Comparison of ENCODE assay signal across 1 cellular context in the genomic region with DNA sequence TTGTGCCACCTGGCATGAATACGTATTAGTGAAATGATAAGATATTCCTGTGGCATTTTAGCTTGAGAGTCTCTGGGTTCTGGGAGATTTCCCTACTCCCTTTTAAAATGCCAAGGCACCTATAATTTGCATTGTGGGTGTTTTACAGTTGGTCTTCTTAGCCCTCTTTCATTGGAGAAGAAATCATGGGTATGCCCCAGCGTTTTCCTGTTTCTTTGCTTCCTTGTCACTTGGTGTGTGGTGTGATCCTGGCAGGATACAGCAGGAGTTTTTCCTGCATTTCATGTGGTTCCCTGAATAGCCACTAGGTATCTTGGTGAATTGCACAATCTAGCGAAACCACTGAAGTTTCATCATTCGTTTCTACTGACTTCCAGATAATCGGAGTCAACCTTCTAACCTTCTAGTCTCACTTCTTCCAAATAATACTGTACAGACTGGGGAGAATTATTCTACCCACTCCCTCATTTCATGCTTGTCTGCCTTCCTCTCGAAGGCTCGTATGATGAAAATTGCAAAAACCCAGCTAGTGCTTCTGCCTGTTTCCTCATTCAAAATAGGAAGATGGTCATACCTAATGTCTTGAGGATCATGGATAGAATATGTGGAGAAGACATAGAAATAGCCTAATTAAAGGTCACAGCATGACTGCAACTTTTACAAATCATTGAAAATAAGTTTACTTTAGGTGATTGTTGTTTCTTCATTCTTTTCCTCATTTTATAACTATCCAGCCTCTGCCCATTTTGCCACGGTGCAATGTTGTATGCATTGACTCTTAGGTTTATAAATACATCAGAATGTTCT.
TF ChIP-seq lines count a peak whose summit lies in the region.

No MANE protein-coding gene starts in this region.

TF ChIP-seq in K562, 482 proteins besides CTCF, POLR2A, EP300 and RAD21 (continued from another document and continues in another):
- TF ChIP-seq, protein P1, sequence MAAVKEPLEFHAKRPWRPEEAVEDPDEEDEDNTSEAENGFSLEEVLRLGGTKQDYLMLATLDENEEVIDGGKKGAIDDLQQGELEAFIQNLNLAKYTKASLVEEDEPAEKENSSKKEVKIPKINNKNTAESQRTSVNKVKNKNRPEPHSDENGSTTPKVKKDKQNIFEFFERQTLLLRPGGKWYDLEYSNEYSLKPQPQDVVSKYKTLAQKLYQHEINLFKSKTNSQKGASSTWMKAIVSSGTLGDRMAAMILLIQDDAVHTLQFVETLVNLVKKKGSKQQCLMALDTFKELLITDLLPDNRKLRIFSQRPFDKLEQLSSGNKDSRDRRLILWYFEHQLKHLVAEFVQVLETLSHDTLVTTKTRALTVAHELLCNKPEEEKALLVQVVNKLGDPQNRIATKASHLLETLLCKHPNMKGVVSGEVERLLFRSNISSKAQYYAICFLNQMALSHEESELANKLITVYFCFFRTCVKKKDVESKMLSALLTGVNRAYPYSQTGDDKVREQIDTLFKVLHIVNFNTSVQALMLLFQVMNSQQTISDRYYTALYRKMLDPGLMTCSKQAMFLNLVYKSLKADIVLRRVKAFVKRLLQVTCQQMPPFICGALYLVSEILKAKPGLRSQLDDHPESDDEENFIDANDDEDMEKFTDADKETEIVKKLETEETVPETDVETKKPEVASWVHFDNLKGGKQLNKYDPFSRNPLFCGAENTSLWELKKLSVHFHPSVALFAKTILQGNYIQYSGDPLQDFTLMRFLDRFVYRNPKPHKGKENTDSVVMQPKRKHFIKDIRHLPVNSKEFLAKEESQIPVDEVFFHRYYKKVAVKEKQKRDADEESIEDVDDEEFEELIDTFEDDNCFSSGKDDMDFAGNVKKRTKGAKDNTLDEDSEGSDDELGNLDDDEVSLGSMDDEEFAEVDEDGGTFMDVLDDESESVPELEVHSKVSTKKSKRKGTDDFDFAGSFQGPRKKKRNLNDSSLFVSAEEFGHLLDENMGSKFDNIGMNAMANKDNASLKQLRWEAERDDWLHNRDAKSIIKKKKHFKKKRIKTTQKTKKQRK (IDR thresholded peaks at IDR 0.05; ENCODE audit: borderline replicate concordance, low read depth, low read length) = no peak
- TF ChIP-seq HLTF (IDR thresholded peaks at IDR 0.05) (no peak), ZNF668 (CRISPR knock-in tag; IDR thresholded peaks at IDR 0.05) (no peak), RHOXF2B (CRISPR knock-in tag; conservative IDR thresholded peaks at IDR 0.05) (no peak), ZNF175 (CRISPR knock-in tag; IDR thresholded peaks at IDR 0.05; ENCODE audit: low read depth) (no peak), BRD4 (IDR thresholded peaks at IDR 0.05) (no peak), TCF7L2 (IDR thresholded peaks at IDR 0.05; ENCODE audit: low read depth, low read length) (no peak), DIDO1 (tag; IDR thresholded peaks at IDR 0.05; ENCODE audit: low read depth) (no peak), ZNF717 (CRISPR knock-in tag; IDR thresholded peaks at IDR 0.05) (no peak), YY1 (IDR thresholded peaks at IDR 0.05; ENCODE audit: borderline replicate concordance in 1 of 3, control insufficient read depth in 1 of 3, extremely low read depth in 1 of 3, insufficient read depth in 3 of 3, insufficient read length in 1 of 3, insufficient replicate concordance in 2 of 3, low read depth in 1 of 3, low read length in 2 of 3) (no peak), GTF2E2 (tag; IDR thresholded peaks at IDR 0.05) (no peak), ADNP (tag; IDR thresholded peaks at IDR 0.05) (no peak), ZFPM2 (CRISPR knock-in tag; IDR thresholded peaks at IDR 0.05) (0 out of 2 replicates have a peak, but pooled peaks have one; percentile 49), PRPF4 (IDR thresholded peaks at IDR 0.05; ENCODE audit: insufficient read depth, low read depth, low read length, poor library complexity, severe bottlenecking) (no peak), TAF15 (IDR thresholded peaks at IDR 0.05; ENCODE audit: low read depth, low read length) (no peak), ELF4 (CRISPR knock-in tag; IDR thresholded peaks at IDR 0.05) (no peak), SRSF3 (IDR thresholded peaks at IDR 0.05; ENCODE audit: insufficient read depth, low read length) (no peak), MAFG (tag; conservative IDR thresholded peaks at IDR 0.05) (no peak), SIN3B (IDR thresholded peaks at IDR 0.05; ENCODE audit: low read depth) (no peak), GABPB2 (CRISPR knock-in tag; conservative IDR thresholded peaks at IDR 0.05) (no peak), MECOM (CRISPR knock-in tag; IDR thresholded peaks at IDR 0.05) (no peak), NFE2 (IDR thresholded peaks at IDR 0.05; ENCODE audit: low read depth) (no peak), ZNF57 (CRISPR knock-in tag; IDR thresholded peaks at IDR 0.05) (no peak), CXXC5 (CRISPR knock-in tag; IDR thresholded peaks at IDR 0.05) (peak; percentile 41; the same call in 1 of the 2 replicates), TEAD4 (IDR thresholded peaks at IDR 0.05; ENCODE audit: low read length) (peak; percentile 48; the same call in 1 of the 2 replicates), TEAD4 (CRISPR knock-in tag; IDR thresholded peaks at IDR 0.05; ENCODE audit: borderline replicate concordance) (no peak), C11orf30 (IDR thresholded peaks at IDR 0.05; ENCODE audit: low read depth) (no peak), ZNF76 (CRISPR knock-in tag; IDR thresholded peaks at IDR 0.05; ENCODE audit: borderline replicate concordance) (no peak), CBX8 (IDR thresholded peaks at IDR 0.05; ENCODE audit: borderline replicate concordance, extremely low read depth, low read depth, low read length, poor library complexity, severe bottlenecking) (no peak), CEBPB (tag; IDR thresholded peaks at IDR 0.05) (peak; percentile 100), STAG1 (CRISPR knock-in tag; IDR thresholded peaks at IDR 0.05; ENCODE audit: borderline replicate concordance) (no peak)
- TF ChIP-seq, protein P2, sequence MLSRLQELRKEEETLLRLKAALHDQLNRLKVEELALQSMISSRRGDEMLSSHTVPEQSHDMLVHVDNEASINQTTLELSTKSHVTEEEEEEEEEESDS (CRISPR knock-in tag; IDR thresholded peaks at IDR 0.05) = no peak
- TF ChIP-seq, protein P3, sequence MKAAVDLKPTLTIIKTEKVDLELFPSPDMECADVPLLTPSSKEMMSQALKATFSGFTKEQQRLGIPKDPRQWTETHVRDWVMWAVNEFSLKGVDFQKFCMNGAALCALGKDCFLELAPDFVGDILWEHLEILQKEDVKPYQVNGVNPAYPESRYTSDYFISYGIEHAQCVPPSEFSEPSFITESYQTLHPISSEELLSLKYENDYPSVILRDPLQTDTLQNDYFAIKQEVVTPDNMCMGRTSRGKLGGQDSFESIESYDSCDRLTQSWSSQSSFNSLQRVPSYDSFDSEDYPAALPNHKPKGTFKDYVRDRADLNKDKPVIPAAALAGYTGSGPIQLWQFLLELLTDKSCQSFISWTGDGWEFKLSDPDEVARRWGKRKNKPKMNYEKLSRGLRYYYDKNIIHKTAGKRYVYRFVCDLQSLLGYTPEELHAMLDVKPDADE (conservative IDR thresholded peaks at IDR 0.05; ENCODE audit: control insufficient read depth, low read depth, low read length) = no peak
- TF ChIP-seq, protein P4, sequence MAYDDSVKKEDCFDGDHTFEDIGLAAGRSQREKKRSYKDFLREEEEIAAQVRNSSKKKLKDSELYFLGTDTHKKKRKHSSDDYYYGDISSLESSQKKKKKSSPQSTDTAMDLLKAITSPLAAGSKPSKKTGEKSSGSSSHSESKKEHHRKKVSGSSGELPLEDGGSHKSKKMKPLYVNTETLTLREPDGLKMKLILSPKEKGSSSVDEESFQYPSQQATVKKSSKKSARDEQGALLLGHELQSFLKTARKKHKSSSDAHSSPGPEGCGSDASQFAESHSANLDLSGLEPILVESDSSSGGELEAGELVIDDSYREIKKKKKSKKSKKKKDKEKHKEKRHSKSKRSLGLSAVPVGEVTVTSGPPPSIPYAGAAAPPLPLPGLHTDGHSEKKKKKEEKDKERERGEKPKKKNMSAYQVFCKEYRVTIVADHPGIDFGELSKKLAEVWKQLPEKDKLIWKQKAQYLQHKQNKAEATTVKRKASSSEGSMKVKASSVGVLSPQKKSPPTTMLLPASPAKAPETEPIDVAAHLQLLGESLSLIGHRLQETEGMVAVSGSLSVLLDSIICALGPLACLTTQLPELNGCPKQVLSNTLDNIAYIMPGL (CRISPR knock-in tag; IDR thresholded peaks at IDR 0.05) = no peak
- TF ChIP-seq, protein P5, sequence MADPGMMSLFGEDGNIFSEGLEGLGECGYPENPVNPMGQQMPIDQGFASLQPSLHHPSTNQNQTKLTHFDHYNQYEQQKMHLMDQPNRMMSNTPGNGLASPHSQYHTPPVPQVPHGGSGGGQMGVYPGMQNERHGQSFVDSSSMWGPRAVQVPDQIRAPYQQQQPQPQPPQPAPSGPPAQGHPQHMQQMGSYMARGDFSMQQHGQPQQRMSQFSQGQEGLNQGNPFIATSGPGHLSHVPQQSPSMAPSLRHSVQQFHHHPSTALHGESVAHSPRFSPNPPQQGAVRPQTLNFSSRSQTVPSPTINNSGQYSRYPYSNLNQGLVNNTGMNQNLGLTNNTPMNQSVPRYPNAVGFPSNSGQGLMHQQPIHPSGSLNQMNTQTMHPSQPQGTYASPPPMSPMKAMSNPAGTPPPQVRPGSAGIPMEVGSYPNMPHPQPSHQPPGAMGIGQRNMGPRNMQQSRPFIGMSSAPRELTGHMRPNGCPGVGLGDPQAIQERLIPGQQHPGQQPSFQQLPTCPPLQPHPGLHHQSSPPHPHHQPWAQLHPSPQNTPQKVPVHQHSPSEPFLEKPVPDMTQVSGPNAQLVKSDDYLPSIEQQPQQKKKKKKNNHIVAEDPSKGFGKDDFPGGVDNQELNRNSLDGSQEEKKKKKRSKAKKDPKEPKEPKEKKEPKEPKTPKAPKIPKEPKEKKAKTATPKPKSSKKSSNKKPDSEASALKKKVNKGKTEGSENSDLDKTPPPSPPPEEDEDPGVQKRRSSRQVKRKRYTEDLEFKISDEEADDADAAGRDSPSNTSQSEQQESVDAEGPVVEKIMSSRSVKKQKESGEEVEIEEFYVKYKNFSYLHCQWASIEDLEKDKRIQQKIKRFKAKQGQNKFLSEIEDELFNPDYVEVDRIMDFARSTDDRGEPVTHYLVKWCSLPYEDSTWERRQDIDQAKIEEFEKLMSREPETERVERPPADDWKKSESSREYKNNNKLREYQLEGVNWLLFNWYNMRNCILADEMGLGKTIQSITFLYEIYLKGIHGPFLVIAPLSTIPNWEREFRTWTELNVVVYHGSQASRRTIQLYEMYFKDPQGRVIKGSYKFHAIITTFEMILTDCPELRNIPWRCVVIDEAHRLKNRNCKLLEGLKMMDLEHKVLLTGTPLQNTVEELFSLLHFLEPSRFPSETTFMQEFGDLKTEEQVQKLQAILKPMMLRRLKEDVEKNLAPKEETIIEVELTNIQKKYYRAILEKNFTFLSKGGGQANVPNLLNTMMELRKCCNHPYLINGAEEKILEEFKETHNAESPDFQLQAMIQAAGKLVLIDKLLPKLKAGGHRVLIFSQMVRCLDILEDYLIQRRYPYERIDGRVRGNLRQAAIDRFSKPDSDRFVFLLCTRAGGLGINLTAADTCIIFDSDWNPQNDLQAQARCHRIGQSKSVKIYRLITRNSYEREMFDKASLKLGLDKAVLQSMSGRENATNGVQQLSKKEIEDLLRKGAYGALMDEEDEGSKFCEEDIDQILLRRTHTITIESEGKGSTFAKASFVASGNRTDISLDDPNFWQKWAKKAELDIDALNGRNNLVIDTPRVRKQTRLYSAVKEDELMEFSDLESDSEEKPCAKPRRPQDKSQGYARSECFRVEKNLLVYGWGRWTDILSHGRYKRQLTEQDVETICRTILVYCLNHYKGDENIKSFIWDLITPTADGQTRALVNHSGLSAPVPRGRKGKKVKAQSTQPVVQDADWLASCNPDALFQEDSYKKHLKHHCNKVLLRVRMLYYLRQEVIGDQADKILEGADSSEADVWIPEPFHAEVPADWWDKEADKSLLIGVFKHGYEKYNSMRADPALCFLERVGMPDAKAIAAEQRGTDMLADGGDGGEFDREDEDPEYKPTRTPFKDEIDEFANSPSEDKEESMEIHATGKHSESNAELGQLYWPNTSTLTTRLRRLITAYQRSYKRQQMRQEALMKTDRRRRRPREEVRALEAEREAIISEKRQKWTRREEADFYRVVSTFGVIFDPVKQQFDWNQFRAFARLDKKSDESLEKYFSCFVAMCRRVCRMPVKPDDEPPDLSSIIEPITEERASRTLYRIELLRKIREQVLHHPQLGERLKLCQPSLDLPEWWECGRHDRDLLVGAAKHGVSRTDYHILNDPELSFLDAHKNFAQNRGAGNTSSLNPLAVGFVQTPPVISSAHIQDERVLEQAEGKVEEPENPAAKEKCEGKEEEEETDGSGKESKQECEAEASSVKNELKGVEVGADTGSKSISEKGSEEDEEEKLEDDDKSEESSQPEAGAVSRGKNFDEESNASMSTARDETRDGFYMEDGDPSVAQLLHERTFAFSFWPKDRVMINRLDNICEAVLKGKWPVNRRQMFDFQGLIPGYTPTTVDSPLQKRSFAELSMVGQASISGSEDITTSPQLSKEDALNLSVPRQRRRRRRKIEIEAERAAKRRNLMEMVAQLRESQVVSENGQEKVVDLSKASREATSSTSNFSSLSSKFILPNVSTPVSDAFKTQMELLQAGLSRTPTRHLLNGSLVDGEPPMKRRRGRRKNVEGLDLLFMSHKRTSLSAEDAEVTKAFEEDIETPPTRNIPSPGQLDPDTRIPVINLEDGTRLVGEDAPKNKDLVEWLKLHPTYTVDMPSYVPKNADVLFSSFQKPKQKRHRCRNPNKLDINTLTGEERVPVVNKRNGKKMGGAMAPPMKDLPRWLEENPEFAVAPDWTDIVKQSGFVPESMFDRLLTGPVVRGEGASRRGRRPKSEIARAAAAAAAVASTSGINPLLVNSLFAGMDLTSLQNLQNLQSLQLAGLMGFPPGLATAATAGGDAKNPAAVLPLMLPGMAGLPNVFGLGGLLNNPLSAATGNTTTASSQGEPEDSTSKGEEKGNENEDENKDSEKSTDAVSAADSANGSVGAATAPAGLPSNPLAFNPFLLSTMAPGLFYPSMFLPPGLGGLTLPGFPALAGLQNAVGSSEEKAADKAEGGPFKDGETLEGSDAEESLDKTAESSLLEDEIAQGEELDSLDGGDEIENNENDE (IDR thresholded peaks at IDR 0.05; ENCODE audit: low read depth, low read length) = no peak
- TF ChIP-seq, protein P6, sequence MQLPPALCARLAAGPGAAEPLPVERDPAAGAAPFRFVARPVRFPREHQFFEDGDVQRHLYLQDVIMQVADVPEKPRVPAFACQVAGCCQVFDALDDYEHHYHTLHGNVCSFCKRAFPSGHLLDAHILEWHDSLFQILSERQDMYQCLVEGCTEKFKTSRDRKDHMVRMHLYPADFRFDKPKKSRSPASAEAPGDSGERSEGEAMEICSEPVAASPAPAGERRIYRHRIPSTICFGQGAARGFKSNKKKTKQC (CRISPR knock-in tag; IDR thresholded peaks at IDR 0.05) = no peak
- TF ChIP-seq, protein P7, sequence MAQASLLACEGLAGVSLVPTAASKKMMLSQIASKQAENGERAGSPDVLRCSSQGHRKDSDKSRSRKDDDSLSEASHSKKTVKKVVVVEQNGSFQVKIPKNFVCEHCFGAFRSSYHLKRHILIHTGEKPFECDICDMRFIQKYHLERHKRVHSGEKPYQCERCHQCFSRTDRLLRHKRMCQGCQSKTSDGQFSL (CRISPR knock-in tag; IDR thresholded peaks at IDR 0.05) = 0 out of 2 replicates have a peak, but pooled peaks have one; percentile 17
- TF ChIP-seq, protein P7 (tag; IDR thresholded peaks at IDR 0.05) = no peak
